In genomic region chr12:98422809-98423208, GRCh38 we compare ENCODE assay signal across 14 cellular contexts.
DNase-seq lines count a peak whose midpoint lies in the region; ATAC-seq and TF ChIP-seq lines count a peak whose summit lies in the region.
"Had no signal": no experiment of that assay in that cellular context is flagged by ENCODE, and none has a peak within 500 bp of the region (broad histone marks: within the 10 kb centered on the region; RNA-seq: fewer than 3 reads in every experiment).

No MANE protein-coding gene starts in this region.

- TF ChIP-seq CTCF in chondrocyte (IDR thresholded peaks at IDR 0.05) (peak; percentile 41), mucosa of descending colon (IDR thresholded peaks at IDR 0.05) (no peak), RWPE1 (conservative IDR thresholded peaks at IDR 0.05; ENCODE audit: low read depth) (no peak)

- H3K4me1 Mint-ChIP-seq in chondrocyte (ENCODE audit: low read depth): peaks cover 50% of the 10 kb centered on the region

- H3K27ac Mint-ChIP-seq in chondrocyte (ENCODE audit: unreplicated experiment): no peak overlapping the region
- H3K27ac Mint-ChIP-seq: activated B cell treated with CpG ODN at 0.5 μM for 24 hours; dendritic cell treated with granulocyte-macrophage colony-stimulating factor and Interleukin-4, amounts not matched to agents 40 ng/mL and 50 ng/mL, for 4 days had no signal

- no peak overlapping the region for H3K4me3 Mint-ChIP-seq in chondrocyte (ENCODE audit: unreplicated experiment)
- H3K4me3 Mint-ChIP-seq: activated B cell treated with CpG ODN at 0.5 μM for 24 hours; dendritic cell treated with granulocyte-macrophage colony-stimulating factor and Interleukin-4, amounts not matched to agents 40 ng/mL and 50 ng/mL, for 4 days had no signal

- no peak overlapping the region for H3K27ac ChIP-seq in RWPE1
- H3K27ac ChIP-seq: neutrophil had no signal

- H3K9me3 ChIP-seq in mucosa of descending colon: no peaks in the 10 kb centered on the region
- H3K9me3 ChIP-seq: neutrophil had no signal

- H3K27me3 Mint-ChIP-seq in chondrocyte (ENCODE audit: low read depth): no peaks in the 10 kb centered on the region
- H3K27me3 Mint-ChIP-seq: activated B cell treated with CpG ODN at 0.5 μM for 24 hours; dendritic cell treated with granulocyte-macrophage colony-stimulating factor and Interleukin-4, amounts not matched to agents 40 ng/mL and 50 ng/mL, for 4 days had no signal

- intact Hi-C loops in mucosa of descending colon (cut with DNase I, micrococcal nuclease): loop anchor here in 1 of 2 donors (10.0 kb wide), 1 partner anchor 92 kb away; the partner anchor contains the start of gene TMPO

- POLR2A ChIA-PET in RWPE1 (lab: Yijun Ruan, JAX; ENCODE audit: low non-redundant PET): interaction anchor here (0.6 kb wide), 1 partner anchor 241 kb away, joined by 3 read pairs; no protein-coding TSS in a partner anchor

- ATAC-seq in mucosa of descending colon (peak; percentile 73), HG02588 (IDR thresholded peaks at IDR 0.05; ENCODE audit: unreplicated experiment) (no peak)
- ATAC-seq: Right ventricle myocardium inferior had no signal

- H3K36me3 ChIP-seq in mucosa of descending colon (ENCODE audit: low read depth): no peaks in the 10 kb centered on the region
- H3K36me3 ChIP-seq: neutrophil had no signal

- H3K4me3 ChIP-seq in mucosa of descending colon: no peak overlapping the region

- peak; percentile 13 for DNase-seq in COR-L47 (lab: John Stamatoyannopoulos, UW)
- no peak for DNase-seq in chondrocyte (ENCODE audit: low spot score)
- peak; percentile 76 to 87 (median 79) for DNase-seq in mucosa of descending colon
- no peak for DNase-seq in pons (ENCODE audit: low spot score)
- DNase-seq in RWPE1 (ENCODE audit: low spot score): no peak
- DNase-seq in NCI-H1092 (lab: John Stamatoyannopoulos, UW): no peak
- DNase-seq: activated B cell treated with CpG ODN at 0.5 μM for 24 hours; NCI-H2029; stimulated activated CD4-positive, alpha-beta T cell treated with anti-CD3 and anti-CD28 coated beads, Interleukin-4, amount 100 ng/mL, for 24 hours had no signal

- TF ChIP-seq EP300 in Ishikawa (IDR thresholded peaks at IDR 0.05; ENCODE audit: borderline replicate concordance): no peak

- H3K4me1 ChIP-seq in mucosa of descending colon (ENCODE audit: low read depth): peaks cover 15% of the 10 kb centered on the region

- H3K36me3 Mint-ChIP-seq in chondrocyte (ENCODE audit: low read depth): no peaks in the 10 kb centered on the region

- peak; percentile 78 for TF ChIP-seq RAD21 in Ishikawa (IDR thresholded peaks at IDR 0.05; ENCODE audit: low read depth)

- CTCF ChIA-PET in RWPE1 (lab: Yijun Ruan, JAX): interaction anchor here (0.6 kb wide), 1 partner anchor 126 kb away, joined by 3 read pairs; no protein-coding TSS in a partner anchor

- no peaks in the 10 kb centered on the region for H3K9me3 Mint-ChIP-seq in chondrocyte (ENCODE audit: low read depth)
- H3K9me3 Mint-ChIP-seq: activated B cell treated with CpG ODN at 0.5 μM for 24 hours; dendritic cell treated with granulocyte-macrophage colony-stimulating factor and Interleukin-4, amounts not matched to agents 40 ng/mL and 50 ng/mL, for 4 days had no signal

TF ChIP-seq in Ishikawa, 13 proteins besides CTCF, POLR2A, EP300 and RAD21:
- TF ChIP-seq ZBTB7A (IDR thresholded peaks at IDR 0.05; ENCODE audit: low read depth): no peak
- TF ChIP-seq EGR1 (IDR thresholded peaks at IDR 0.05): no peak
- TF ChIP-seq CEBPB (IDR thresholded peaks at IDR 0.05): no peak; the same call in 1 of the 2 replicates
- no peak for TF ChIP-seq TAF1 (IDR thresholded peaks at IDR 0.05; ENCODE audit: low read depth)
- TF ChIP-seq MAX (IDR thresholded peaks at IDR 0.05): peak; percentile 22; the same call in 1 of the 2 replicates

Comparison
In these comparisons a context has a peak if more than half of its experiments do, and no peak if none do; other contexts are left out.
1. DNase-seq: peak in COR-L47 (single experiment) and mucosa of descending colon (3 of 3); none in chondrocyte (single experiment), pons (single experiment), RWPE1 (single experiment) and NCI-H1092 (single experiment).